ENCODE assay signal across 10 cellular contexts in genomic region chr5:140570058-140570457, GRCh38. TPM values are rescaled to one million over a fixed set of nuclear protein-coding genes. Genes with fewer than 3 reads are reported as not detected.
DNase-seq lines count a peak whose midpoint lies in the region; ATAC-seq and TF ChIP-seq lines count a peak whose summit lies in the region.
"Had no signal": no experiment of that assay in that cellular context is flagged by ENCODE, and none has a peak within 500 bp of the region (broad histone marks: within the 10 kb centered on the region; RNA-seq: fewer than 3 reads in every experiment).

No MANE protein-coding gene starts in this region.

- H3K4me1 Mint-ChIP-seq in CD4-positive, alpha-beta T cell (ENCODE audit: low read depth) = peaks cover 49% of the 10 kb centered on the region

- ATAC-seq in CD4-positive, alpha-beta T cell (ENCODE audit: poor library complexity) = no peak
- peak; percentile 23 to 31 for ATAC-seq in gastrocnemius medialis
- no peak for ATAC-seq in GM21717 (IDR thresholded peaks at IDR 0.05; ENCODE audit: unreplicated experiment)

- H3K4me3 ChIP-seq in KMS-11 (IDR thresholded peaks at IDR 0.05; ENCODE audit: insufficient read depth, low read depth, low read length) (no peak overlapping the region), dorsolateral prefrontal cortex (no peak overlapping the region), gastrocnemius medialis (no peak overlapping the region)

- no peak for DNase-seq in CD4-positive, alpha-beta T cell
- peak in 1 of 10 donors; percentile 80 for DNase-seq in dorsolateral prefrontal cortex
- peak in 1 of 2 donors; percentile 74 for DNase-seq in gastrocnemius medialis
- DNase-seq in SK-N-DZ (ENCODE audit: low spot score) = no peak
- DNase-seq in NK-92 (lab: John Stamatoyannopoulos, UW; ENCODE audit: unreplicated experiment) = no peak
- DNase-seq: mammary epithelial cell, NCI-H345 had no signal

- peak overlapping the region; percentile 61 for H3K4me2 ChIP-seq in KMS-11

- peak overlapping the region; percentile 58 for H3K27ac ChIP-seq in CD4-positive, alpha-beta T cell (ENCODE audit: low read depth, low read length)
- H3K27ac ChIP-seq in KMS-11 (peak overlapping the region; percentile 85), dorsolateral prefrontal cortex (peak overlapping the region in 51 of 59 donors; percentile 11 to 90 (median 74)), gastrocnemius medialis (peak overlapping the region; percentile 97 to 99 (median 98))

- POLR2A ChIA-PET in CD4-positive, alpha-beta T cell (lab: Charles Lee) = interaction anchor here (0.5 to 2.2 kb wide), 8 partner anchors 13 to 459 kb away, joined by 3 to 9 read pairs (median 6); partner anchors contain the start of genes ANKHD1, EIF4EBP3, IK and NDUFA2

- H3K27me3 ChIP-seq in CD4-positive, alpha-beta T cell (ENCODE audit: control insufficient read depth, insufficient read depth, low read length) = no peaks in the 10 kb centered on the region
- no peaks in the 10 kb centered on the region for H3K27me3 ChIP-seq in KMS-11 (ENCODE audit: insufficient read depth, low read depth)
- H3K27me3 ChIP-seq in dorsolateral prefrontal cortex = no peaks in the 10 kb centered on the region
- no peaks in the 10 kb centered on the region for H3K27me3 ChIP-seq in gastrocnemius medialis

- TF ChIP-seq POLR2A in gastrocnemius medialis (IDR thresholded peaks at IDR 0.05) = no peak

- no peaks in the 10 kb centered on the region for H4K20me1 ChIP-seq in KMS-11 (ENCODE audit: insufficient read depth)

- CTCF ChIA-PET in CD4-positive, alpha-beta T cell (lab: Charles Lee) = interaction anchor here (0.9 to 1.2 kb wide), 2 partner anchors 19 to 22 kb away, joined by 3 to 4 read pairs; partner anchors contain the start of gene EIF4EBP3

- no peak overlapping the region for H2AFZ ChIP-seq in KMS-11 (ENCODE audit: low read depth)

- in situ Hi-C loops in gastrocnemius medialis (cut with MboI; ENCODE audit: low sequenced_read_pairs in 4 of 4) = loop anchor here in 1 of 4 donors (10.0 to 25.0 kb wide), 2 partner anchors 65 to 333 kb away; partner anchors contain the start of genes CD14 and TMCO6

- H3K9me3 ChIP-seq in CD4-positive, alpha-beta T cell (ENCODE audit: control insufficient read depth, low read length) = no peaks in the 10 kb centered on the region
- H3K9me3 ChIP-seq in gastrocnemius medialis = no peaks in the 10 kb centered on the region

- H3K27ac Mint-ChIP-seq in CD4-positive, alpha-beta T cell = peak overlapping the region; percentile 97

- no peaks in the 10 kb centered on the region for H3K27me3 Mint-ChIP-seq in CD4-positive, alpha-beta T cell

- no peak for TF ChIP-seq CTCF in CD4-positive, alpha-beta T cell (IDR thresholded peaks at IDR 0.05)
- no peak for TF ChIP-seq CTCF in KMS-11 (conservative IDR thresholded peaks at IDR 0.05; ENCODE audit: low read depth, low read length)
- no peak for TF ChIP-seq CTCF in dorsolateral prefrontal cortex (IDR thresholded peaks at IDR 0.05 in 54 of 56, conservative IDR thresholded peaks at IDR 0.05 in 2 of 56; ENCODE audit: low read depth in 1 of 56, partially characterized antibody in 56 of 56)
- no peak for TF ChIP-seq CTCF in gastrocnemius medialis (IDR thresholded peaks at IDR 0.05 in 4 of 5, conservative IDR thresholded peaks at IDR 0.05 in 1 of 5)

- intact Hi-C loops in CD4-positive, alpha-beta T cell (cut with DNase I, micrococcal nuclease) = no loop called here
- intact Hi-C loops in dorsolateral prefrontal cortex (cut with DNase I) = no loop called here
- intact Hi-C loops in gastrocnemius medialis (cut with DNase I; ENCODE audit: low total_unique reads) = loop anchor here (5.0 kb wide), 1 partner anchor 142 kb away; no protein-coding TSS in a partner anchor

- no peaks in the 10 kb centered on the region for H3K36me3 ChIP-seq in KMS-11 (ENCODE audit: insufficient read depth)
- peaks cover 0 to 13% of the 10 kb centered on the region in 2 donors for H3K36me3 ChIP-seq in gastrocnemius medialis

- H3K9ac ChIP-seq in KMS-11 = peak overlapping the region; percentile 44; the same call in 1 of the 2 replicates

- H3K79me2 ChIP-seq in KMS-11 (ENCODE audit: insufficient read depth, low read depth) = peaks cover 20% of the 10 kb centered on the region

- H3K4me3 Mint-ChIP-seq in CD4-positive, alpha-beta T cell = no peak overlapping the region

- peaks cover 48% of the 10 kb centered on the region for H3K36me3 Mint-ChIP-seq in CD4-positive, alpha-beta T cell (ENCODE audit: low read depth)

- H3K4me1 ChIP-seq in KMS-11 (ENCODE audit: low read depth, poor library complexity, severe bottlenecking) (peaks cover 45% of the 10 kb centered on the region), gastrocnemius medialis (peaks cover 77 to 79% of the 10 kb centered on the region in 2 donors)

- no peaks in the 10 kb centered on the region for H3K9me3 Mint-ChIP-seq in CD4-positive, alpha-beta T cell

RNA-seq across cellular contexts. Expression of gene SLC35A4, which starts 5.4 kb away (rescaled TPM):
- total RNA-seq in CD4-positive, alpha-beta T cell = 10 to 100 TPM; 16.9 to 17.8 TPM
- total RNA-seq in dorsolateral prefrontal cortex (10 to 100 TPM; 23.5 to 50.7 (median 34.7) TPM), gastrocnemius medialis (100 to 1,000 TPM in 2 of 4 donors, 10 to 100 TPM in 2; 71.7 to 152 (median 114) TPM)
- polyA plus RNA-seq in SK-N-DZ (2014; cell fraction: cytosol; rRNA removed) = 51.7 and 60.8 TPM in 2 replicates
- polyA plus RNA-seq in SK-N-DZ (2014; cell fraction: nucleus; rRNA removed) = 10.4 and 28.0 TPM in 2 replicates

RNA-seq across cellular contexts. Expression of gene APBB3, which starts 5.7 kb away (rescaled TPM):
- 10 to 100 TPM; 56.6 to 61.5 TPM for total RNA-seq in CD4-positive, alpha-beta T cell
- total RNA-seq in dorsolateral prefrontal cortex = 10 to 100 TPM; 34.6 to 98.7 (median 58.4) TPM
- total RNA-seq in gastrocnemius medialis = 10 to 100 TPM in 2 of 4 donors, 1 to 10 TPM in 2; 4.1 to 12.5 (median 9.0) TPM
- polyA plus RNA-seq in SK-N-DZ (2014; cell fraction: cytosol; rRNA removed) = 28.2 and 32.4 TPM in 2 replicates
- polyA plus RNA-seq in SK-N-DZ (2014; cell fraction: nucleus; rRNA removed) = 209 and 239 TPM in 2 replicates

RNA-seq across cellular contexts. Expression of gene SRA1, which starts 12.8 kb away (rescaled TPM):
- total RNA-seq in CD4-positive, alpha-beta T cell = 10 to 100 TPM; 30.9 to 31.6 TPM
- total RNA-seq in dorsolateral prefrontal cortex = 10 to 100 TPM; 22.4 to 42.3 (median 30.2) TPM
- 10 to 100 TPM; 34.1 to 67.3 (median 40.6) TPM for total RNA-seq in gastrocnemius medialis
- 19.3 and 22.7 TPM in 2 replicates for polyA plus RNA-seq in SK-N-DZ (2014; cell fraction: cytosol; rRNA removed)
- 34.9 and 45.3 TPM in 2 replicates for polyA plus RNA-seq in SK-N-DZ (2014; cell fraction: nucleus; rRNA removed)

RNA-seq across cellular contexts. Expression of gene EIF4EBP3, which starts 22.6 kb away (rescaled TPM):
- 10 to 100 TPM; 12.7 to 15.1 TPM for total RNA-seq in CD4-positive, alpha-beta T cell
- total RNA-seq in dorsolateral prefrontal cortex (10 to 100 TPM in 13 of 120 experiments, 1 to 10 TPM in 107; 1.2 to 16.5 (median 5.9) TPM), gastrocnemius medialis (100 to 1,000 TPM in 1 of 4 donors, 10 to 100 TPM in 3; 38.6 to 118 (median 51.8) TPM)
- 0.36 TPM in 1 of 2 replicates, not detected in the other for polyA plus RNA-seq in SK-N-DZ (2014; cell fraction: cytosol; rRNA removed)
- 4.7 and 5.8 TPM in 2 replicates for polyA plus RNA-seq in SK-N-DZ (2014; cell fraction: nucleus; rRNA removed)
- total RNA-seq: RPMI7951 had no signal

Comparison
In these comparisons a context has a peak if more than half of its experiments do, and no peak if none do; other contexts are left out.
1. ATAC-seq: peak in gastrocnemius medialis (2 of 2); none in CD4-positive, alpha-beta T cell (single experiment) and GM21717 (single experiment).
2. Peak in every context shown above with its lines, with median percentiles within 50 percentile points of each other: H3K27ac ChIP-seq.